Comparison of ENCODE assay signal across 8 cellular contexts in genomic region chr13:41222259-41222852, GRCh38. TPM values are rescaled to one million over a fixed set of nuclear protein-coding genes. Genes with fewer than 3 reads are reported as not detected.
DNase-seq lines count a peak whose midpoint lies in the region; ATAC-seq lines count a peak whose summit lies in the region.

No MANE protein-coding gene starts in this region.

- H3K9me3 ChIP-seq in mesenchymal stem cell (ENCODE audit: control insufficient read depth, low read length): no peaks in the 10 kb centered on the region

- H3K4ac ChIP-seq in mesenchymal stem cell (ENCODE audit: low read depth in 1 of 2, low read length in 2 of 2): peak overlapping the region in 1 of 2 experiments; percentile 11

- peak overlapping the region; percentile 96 for H2AK5ac ChIP-seq in mesenchymal stem cell (ENCODE audit: low read length, severe bottlenecking)

- no peak overlapping the region for H3K18ac ChIP-seq in mesenchymal stem cell (ENCODE audit: low read depth in 1 of 2, low read length in 2 of 2)

- H3K9ac ChIP-seq in mesenchymal stem cell (ENCODE audit: low read length): no peak overlapping the region

- no peak overlapping the region for H2BK5ac ChIP-seq in mesenchymal stem cell (ENCODE audit: low read depth, low read length, poor library complexity, severe bottlenecking)

- H3K4me2 ChIP-seq in mesenchymal stem cell (ENCODE audit: low read length, poor library complexity, severe bottlenecking): no peak overlapping the region

- H3K4me1 ChIP-seq in mesenchymal stem cell (ENCODE audit: control insufficient read depth, insufficient read depth, low read depth, low read length): peaks cover 7% of the 10 kb centered on the region

- H3K14ac ChIP-seq in mesenchymal stem cell (ENCODE audit: low read length in 2 of 2): no peak overlapping the region

- H4K8ac ChIP-seq in mesenchymal stem cell (ENCODE audit: low read length): no peak overlapping the region

- H3K79me1 ChIP-seq in mesenchymal stem cell (replicated peaks; ENCODE audit: low read length, poor library complexity, severe bottlenecking): no peaks in the 10 kb centered on the region

- peak; percentile 18 for DNase-seq in NCI-H2196 (lab: John Stamatoyannopoulos, UW; ENCODE audit: unreplicated experiment)
- no peak for DNase-seq in NCI-H2196 treated with DMSO at 0.1 percent for 48 hours (lab: John Stamatoyannopoulos, UW; ENCODE audit: unreplicated experiment)
- DNase-seq in NCI-H345 treated with DMSO at 0.1 percent for 48 hours (lab: John Stamatoyannopoulos, UW; ENCODE audit: unreplicated experiment): peak; percentile 1
- DNase-seq in activated CD4-positive, alpha-beta T cell treated with anti-CD3 and anti-CD28 coated beads, Interleukin-2, amount 50 U/mL, for 24 hours (ENCODE audit: low read depth in 1 of 2, low spot score in 1 of 2): peak; percentile 1 to 49
- peak; percentile 41 to 53 (median 51) for DNase-seq in effector memory CD8-positive, alpha-beta T cell
- DNase-seq in mesenchymal stem cell: peak; percentile 63
- DNase-seq in stimulated activated naive CD4-positive, alpha-beta T cell treated with Interleukin-2 at 50 U/mL for 16 hours (lab: John Stamatoyannopoulos, UW): peak; percentile 13

- H3K27me3 Mint-ChIP-seq in effector memory CD8-positive, alpha-beta T cell: no peaks in the 10 kb centered on the region

- no peaks in the 10 kb centered on the region for H3K4me1 Mint-ChIP-seq in effector memory CD8-positive, alpha-beta T cell (ENCODE audit: low read depth in 2 of 2)

- H3K36me3 Mint-ChIP-seq in effector memory CD8-positive, alpha-beta T cell (ENCODE audit: insufficient read depth): peaks cover 23% of the 10 kb centered on the region

- H4K91ac ChIP-seq in mesenchymal stem cell (ENCODE audit: low read length): no peak overlapping the region

- 67% methylated on average over 4 of the region's 6 CpGs for WGBS in mesenchymal stem cell

- H3K27ac ChIP-seq in mesenchymal stem cell (ENCODE audit: low read length, poor library complexity, severe bottlenecking): no peak overlapping the region

- H3K4me3 Mint-ChIP-seq in effector memory CD8-positive, alpha-beta T cell: no peak overlapping the region

- no peak overlapping the region for H2BK12ac ChIP-seq in mesenchymal stem cell (ENCODE audit: low read length in 2 of 2)

- peak; percentile 70 for ATAC-seq in HG02763 (IDR thresholded peaks at IDR 0.05; ENCODE audit: unreplicated experiment)
- ATAC-seq in effector memory CD8-positive, alpha-beta T cell (replicated peaks): peak; percentile 87

- H2BK15ac ChIP-seq in mesenchymal stem cell (ENCODE audit: low read depth, poor library complexity, severe bottlenecking): peak overlapping the region; percentile 57

- no peaks in the 10 kb centered on the region for H3K9me3 Mint-ChIP-seq in effector memory CD8-positive, alpha-beta T cell

- H3K36me3 ChIP-seq in mesenchymal stem cell (ENCODE audit: control insufficient read depth in 1 of 2, insufficient read depth in 2 of 2, low read depth in 1 of 2, low read length in 2 of 2): peaks cover 0 to 17% of the 10 kb centered on the region in 2 experiments

- H3K4me3 ChIP-seq in mesenchymal stem cell (ENCODE audit: insufficient read depth in 1 of 2, low read depth in 1 of 2, low read length in 2 of 2): no peak overlapping the region

- no peak overlapping the region for H2AFZ ChIP-seq in mesenchymal stem cell (ENCODE audit: low read depth, low read length)

- no peak overlapping the region for H3K27ac Mint-ChIP-seq in effector memory CD8-positive, alpha-beta T cell

- H2BK120ac ChIP-seq in mesenchymal stem cell (ENCODE audit: low read depth, low read length): no peak overlapping the region

- no peak overlapping the region for H3K23ac ChIP-seq in mesenchymal stem cell (ENCODE audit: low read length in 2 of 2)

- H3K27me3 ChIP-seq in mesenchymal stem cell (ENCODE audit: control insufficient read depth in 1 of 2, insufficient read depth in 1 of 2, low read length in 2 of 2): no peaks in the 10 kb centered on the region

RNA-seq across cellular contexts. Expression of gene KBTBD7, which starts 28.0 kb away (rescaled TPM):
- 2.9 TPM for polyA plus RNA-seq in mesenchymal stem cell (2013, experiment 1 of 2)
- 2.9 TPM for polyA plus RNA-seq in mesenchymal stem cell (2013, experiment 2 of 2)

RNA-seq across cellular contexts. Expression of gene MTRF1, which starts 41.0 kb away (rescaled TPM):
- polyA plus RNA-seq in mesenchymal stem cell (2013, experiment 1 of 2): 10.2 TPM
- polyA plus RNA-seq in mesenchymal stem cell (2013, experiment 2 of 2): 9.9 TPM
